ENCODE assay signal across 2 cellular contexts in the genomic region with DNA sequence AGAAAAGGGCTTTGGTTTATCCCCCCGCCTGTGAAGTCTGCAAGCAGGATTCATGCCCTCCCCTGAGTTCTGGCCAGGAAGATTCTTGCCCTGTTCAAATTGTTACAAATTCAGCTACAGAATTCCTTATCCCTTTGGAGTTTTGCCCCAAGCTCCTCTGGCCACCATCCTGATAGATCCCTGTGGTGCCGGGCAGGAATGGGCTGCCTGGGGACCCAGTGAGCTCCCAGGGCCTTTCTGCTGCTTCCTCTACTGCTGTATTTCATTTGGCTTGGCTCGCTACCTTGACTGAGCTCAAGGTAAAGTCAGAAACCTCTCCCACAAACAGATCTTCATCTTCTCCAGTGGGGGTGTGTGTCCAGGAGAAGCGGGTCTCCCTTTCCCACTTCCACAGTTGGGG.
TF ChIP-seq lines count a peak whose summit lies in the region.

No MANE protein-coding gene starts in this region.

TF ChIP-seq in GM23338, 12 proteins besides CTCF, POLR2A, EP300 and RAD21 (continued from another document):
- TF ChIP-seq EZH2phosphoT487 (IDR thresholded peaks at IDR 0.05; ENCODE audit: unreplicated experiment) (no peak), JUNB (IDR thresholded peaks at IDR 0.05; ENCODE audit: unreplicated experiment) (no peak), POLR2AphosphoS5 (IDR thresholded peaks at IDR 0.05; ENCODE audit: low read depth) (no peak), ZNF114 (CRISPR knock-in tag; IDR thresholded peaks at IDR 0.05) (no peak), NANOG (IDR thresholded peaks at IDR 0.05; ENCODE audit: borderline replicate concordance) (no peak), STAT1 (IDR thresholded peaks at IDR 0.05; ENCODE audit: unreplicated experiment) (no peak)
- TF ChIP-seq, protein P1, sequence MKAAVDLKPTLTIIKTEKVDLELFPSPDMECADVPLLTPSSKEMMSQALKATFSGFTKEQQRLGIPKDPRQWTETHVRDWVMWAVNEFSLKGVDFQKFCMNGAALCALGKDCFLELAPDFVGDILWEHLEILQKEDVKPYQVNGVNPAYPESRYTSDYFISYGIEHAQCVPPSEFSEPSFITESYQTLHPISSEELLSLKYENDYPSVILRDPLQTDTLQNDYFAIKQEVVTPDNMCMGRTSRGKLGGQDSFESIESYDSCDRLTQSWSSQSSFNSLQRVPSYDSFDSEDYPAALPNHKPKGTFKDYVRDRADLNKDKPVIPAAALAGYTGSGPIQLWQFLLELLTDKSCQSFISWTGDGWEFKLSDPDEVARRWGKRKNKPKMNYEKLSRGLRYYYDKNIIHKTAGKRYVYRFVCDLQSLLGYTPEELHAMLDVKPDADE (IDR thresholded peaks at IDR 0.05): no peak
- TF ChIP-seq, protein P2, sequence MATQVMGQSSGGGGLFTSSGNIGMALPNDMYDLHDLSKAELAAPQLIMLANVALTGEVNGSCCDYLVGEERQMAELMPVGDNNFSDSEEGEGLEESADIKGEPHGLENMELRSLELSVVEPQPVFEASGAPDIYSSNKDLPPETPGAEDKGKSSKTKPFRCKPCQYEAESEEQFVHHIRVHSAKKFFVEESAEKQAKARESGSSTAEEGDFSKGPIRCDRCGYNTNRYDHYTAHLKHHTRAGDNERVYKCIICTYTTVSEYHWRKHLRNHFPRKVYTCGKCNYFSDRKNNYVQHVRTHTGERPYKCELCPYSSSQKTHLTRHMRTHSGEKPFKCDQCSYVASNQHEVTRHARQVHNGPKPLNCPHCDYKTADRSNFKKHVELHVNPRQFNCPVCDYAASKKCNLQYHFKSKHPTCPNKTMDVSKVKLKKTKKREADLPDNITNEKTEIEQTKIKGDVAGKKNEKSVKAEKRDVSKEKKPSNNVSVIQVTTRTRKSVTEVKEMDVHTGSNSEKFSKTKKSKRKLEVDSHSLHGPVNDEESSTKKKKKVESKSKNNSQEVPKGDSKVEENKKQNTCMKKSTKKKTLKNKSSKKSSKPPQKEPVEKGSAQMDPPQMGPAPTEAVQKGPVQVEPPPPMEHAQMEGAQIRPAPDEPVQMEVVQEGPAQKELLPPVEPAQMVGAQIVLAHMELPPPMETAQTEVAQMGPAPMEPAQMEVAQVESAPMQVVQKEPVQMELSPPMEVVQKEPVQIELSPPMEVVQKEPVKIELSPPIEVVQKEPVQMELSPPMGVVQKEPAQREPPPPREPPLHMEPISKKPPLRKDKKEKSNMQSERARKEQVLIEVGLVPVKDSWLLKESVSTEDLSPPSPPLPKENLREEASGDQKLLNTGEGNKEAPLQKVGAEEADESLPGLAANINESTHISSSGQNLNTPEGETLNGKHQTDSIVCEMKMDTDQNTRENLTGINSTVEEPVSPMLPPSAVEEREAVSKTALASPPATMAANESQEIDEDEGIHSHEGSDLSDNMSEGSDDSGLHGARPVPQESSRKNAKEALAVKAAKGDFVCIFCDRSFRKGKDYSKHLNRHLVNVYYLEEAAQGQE (IDR thresholded peaks at IDR 0.05; ENCODE audit: unreplicated experiment): no peak
- TF ChIP-seq, protein P3, sequence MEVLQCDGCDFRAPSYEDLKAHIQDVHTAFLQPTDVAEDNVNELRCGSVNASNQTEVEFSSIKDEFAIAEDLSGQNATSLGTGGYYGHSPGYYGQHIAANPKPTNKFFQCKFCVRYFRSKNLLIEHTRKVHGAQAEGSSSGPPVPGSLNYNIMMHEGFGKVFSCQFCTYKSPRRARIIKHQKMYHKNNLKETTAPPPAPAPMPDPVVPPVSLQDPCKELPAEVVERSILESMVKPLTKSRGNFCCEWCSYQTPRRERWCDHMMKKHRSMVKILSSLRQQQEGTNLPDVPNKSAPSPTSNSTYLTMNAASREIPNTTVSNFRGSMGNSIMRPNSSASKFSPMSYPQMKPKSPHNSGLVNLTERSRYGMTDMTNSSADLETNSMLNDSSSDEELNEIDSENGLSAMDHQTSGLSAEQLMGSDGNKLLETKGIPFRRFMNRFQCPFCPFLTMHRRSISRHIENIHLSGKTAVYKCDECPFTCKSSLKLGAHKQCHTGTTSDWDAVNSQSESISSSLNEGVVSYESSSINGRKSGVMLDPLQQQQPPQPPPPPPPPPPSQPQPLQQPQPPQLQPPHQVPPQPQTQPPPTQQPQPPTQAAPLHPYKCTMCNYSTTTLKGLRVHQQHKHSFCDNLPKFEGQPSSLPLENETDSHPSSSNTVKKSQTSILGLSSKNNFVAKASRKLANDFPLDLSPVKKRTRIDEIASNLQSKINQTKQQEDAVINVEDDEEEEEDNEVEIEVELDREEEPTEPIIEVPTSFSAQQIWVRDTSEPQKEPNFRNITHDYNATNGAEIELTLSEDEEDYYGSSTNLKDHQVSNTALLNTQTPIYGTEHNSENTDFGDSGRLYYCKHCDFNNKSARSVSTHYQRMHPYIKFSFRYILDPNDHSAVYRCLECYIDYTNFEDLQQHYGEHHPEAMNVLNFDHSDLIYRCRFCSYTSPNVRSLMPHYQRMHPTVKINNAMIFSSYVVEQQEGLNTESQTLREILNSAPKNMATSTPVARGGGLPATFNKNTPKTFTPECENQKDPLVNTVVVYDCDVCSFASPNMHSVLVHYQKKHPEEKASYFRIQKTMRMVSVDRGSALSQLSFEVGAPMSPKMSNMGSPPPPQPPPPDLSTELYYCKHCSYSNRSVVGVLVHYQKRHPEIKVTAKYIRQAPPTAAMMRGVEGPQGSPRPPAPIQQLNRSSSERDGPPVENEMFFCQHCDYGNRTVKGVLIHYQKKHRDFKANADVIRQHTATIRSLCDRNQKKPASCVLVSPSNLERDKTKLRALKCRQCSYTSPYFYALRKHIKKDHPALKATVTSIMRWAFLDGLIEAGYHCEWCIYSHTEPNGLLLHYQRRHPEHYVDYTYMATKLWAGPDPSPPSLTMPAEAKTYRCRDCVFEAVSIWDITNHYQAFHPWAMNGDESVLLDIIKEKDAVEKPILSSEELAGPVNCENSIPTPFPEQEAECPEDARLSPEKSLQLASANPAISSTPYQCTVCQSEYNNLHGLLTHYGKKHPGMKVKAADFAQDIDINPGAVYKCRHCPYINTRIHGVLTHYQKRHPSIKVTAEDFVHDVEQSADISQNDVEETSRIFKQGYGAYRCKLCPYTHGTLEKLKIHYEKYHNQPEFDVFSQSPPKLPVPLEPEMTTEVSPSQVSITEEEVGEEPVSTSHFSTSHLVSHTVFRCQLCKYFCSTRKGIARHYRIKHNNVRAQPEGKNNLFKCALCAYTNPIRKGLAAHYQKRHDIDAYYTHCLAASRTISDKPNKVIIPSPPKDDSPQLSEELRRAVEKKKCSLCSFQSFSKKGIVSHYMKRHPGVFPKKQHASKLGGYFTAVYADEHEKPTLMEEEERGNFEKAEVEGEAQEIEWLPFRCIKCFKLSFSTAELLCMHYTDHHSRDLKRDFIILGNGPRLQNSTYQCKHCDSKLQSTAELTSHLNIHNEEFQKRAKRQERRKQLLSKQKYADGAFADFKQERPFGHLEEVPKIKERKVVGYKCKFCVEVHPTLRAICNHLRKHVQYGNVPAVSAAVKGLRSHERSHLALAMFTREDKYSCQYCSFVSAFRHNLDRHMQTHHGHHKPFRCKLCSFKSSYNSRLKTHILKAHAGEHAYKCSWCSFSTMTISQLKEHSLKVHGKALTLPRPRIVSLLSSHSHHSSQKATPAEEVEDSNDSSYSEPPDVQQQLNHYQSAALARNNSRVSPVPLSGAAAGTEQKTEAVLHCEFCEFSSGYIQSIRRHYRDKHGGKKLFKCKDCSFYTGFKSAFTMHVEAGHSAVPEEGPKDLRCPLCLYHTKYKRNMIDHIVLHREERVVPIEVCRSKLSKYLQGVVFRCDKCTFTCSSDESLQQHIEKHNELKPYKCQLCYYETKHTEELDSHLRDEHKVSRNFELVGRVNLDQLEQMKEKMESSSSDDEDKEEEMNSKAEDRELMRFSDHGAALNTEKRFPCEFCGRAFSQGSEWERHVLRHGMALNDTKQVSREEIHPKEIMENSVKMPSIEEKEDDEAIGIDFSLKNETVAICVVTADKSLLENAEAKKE (CRISPR knock-in tag; IDR thresholded peaks at IDR 0.05): no peak
TF ChIP-seq in GM23338: peak in this region for 0.

TF ChIP-seq in GM12891, 5 proteins besides CTCF, POLR2A, EP300 and RAD21 (continued from another document):
- TF ChIP-seq TAF1 (IDR thresholded peaks at IDR 0.05; ENCODE audit: low read depth, low read length): no peak
- TF ChIP-seq SPI1 (IDR thresholded peaks at IDR 0.05; ENCODE audit: low read depth, low read length): no peak
TF ChIP-seq in GM12891: peak in this region for 0.
